In genomic region chr20:52972965-52973819, GRCh38 we compare ENCODE assay signal across 8 cellular contexts. TPM values are rescaled to one million over a fixed set of nuclear protein-coding genes. Genes with fewer than 3 reads are reported as not detected.
A peak's percentile ranks its signal among the peaks of the same experiment; 100 is the strongest.
DNase-seq lines count a peak whose midpoint lies in the region; ATAC-seq and TF ChIP-seq lines count a peak whose summit lies in the region.

No MANE protein-coding gene starts in this region.

- H3K4me1 ChIP-seq in uterus, result no peaks in the 10 kb centered on the region

- intact Hi-C loops in uterus (cut with DNase I; ENCODE audit: low total_unique reads), result no loop called here

- H3K27ac Mint-ChIP-seq in nephron progenitor cell, result peak overlapping the region; percentile 99

- peak overlapping the region; percentile 73 for H3K4me3 ChIP-seq in epithelial cell of esophagus (ENCODE audit: low read length)
- H3K4me3 ChIP-seq in uterus, result peak overlapping the region; percentile 48 to 64

- peaks cover 53% of the 10 kb centered on the region for H3K4me1 Mint-ChIP-seq in nephron progenitor cell

- H3K9me3 Mint-ChIP-seq in nephron progenitor cell, result peaks cover 13% of the 10 kb centered on the region

- H3K36me3 ChIP-seq in uterus, result no peaks in the 10 kb centered on the region

- no peak for TF ChIP-seq CTCF in epithelial cell of esophagus (IDR thresholded peaks at IDR 0.05; ENCODE audit: insufficient read depth, low read depth, low read length, missing control alignments)
- TF ChIP-seq CTCF in nephron progenitor cell (IDR thresholded peaks at IDR 0.05), result no peak
- TF ChIP-seq CTCF in uterus (IDR thresholded peaks at IDR 0.05), result no peak

- H3K27me3 ChIP-seq in uterus, result no peaks in the 10 kb centered on the region

- H3K9me3 ChIP-seq in uterus, result no peaks in the 10 kb centered on the region

- peaks cover 4% of the 10 kb centered on the region for H3K36me3 Mint-ChIP-seq in nephron progenitor cell (ENCODE audit: low read depth)

- no peak for TF ChIP-seq POLR2A in uterus (IDR thresholded peaks at IDR 0.05)

- in situ Hi-C loops in ACHN (cut with HindIII; ENCODE audit: low pct_ligation_motif_present, low pct_unique_long_range_greater_than_20kb, low sequenced_read_pairs), result no loop called here

- H3K27me3 Mint-ChIP-seq in nephron progenitor cell (ENCODE audit: low read depth, poor library complexity), result no peaks in the 10 kb centered on the region

- H3K4me3 Mint-ChIP-seq in nephron progenitor cell, result peak overlapping the region; percentile 97

- DNase-seq in HT-29 (ENCODE audit: low spot score) (peak; percentile 35), epithelial cell of esophagus (ENCODE audit: low read depth) (peak; percentile 35), nephron progenitor cell (peak; percentile 59), uterus (peak; percentile 36 to 38), glomerular visceral epithelial cell (ENCODE audit: extremely low spot score) (no peak), ACHN (no peak)
- peak; percentile 47 for DNase-seq in activated CD4-positive, alpha-beta T cell treated with anti-CD3 and anti-CD28 coated beads, Interleukin-2, amount 50 U/mL, for 1 hour

- no peak for ATAC-seq in HG03175 (IDR thresholded peaks at IDR 0.05; ENCODE audit: unreplicated experiment)

- H3K27ac ChIP-seq in uterus, result peak overlapping the region; percentile 77 to 82

RNA-seq across cellular contexts. Expression of gene TSHZ2, which starts 1.0 kb away (rescaled TPM):
- total RNA-seq in HT-29 (2014; rRNA removed; shearing (Covaris generic)), result 0.05 and 0.81 TPM in 2 replicates
- 10 to 100 TPM; 22.0 to 50.1 (median 33.1) TPM for total RNA-seq in uterus

Comparison
In these comparisons a context has a peak if more than half of its experiments do, and no peak if none do; other contexts are left out.
1. DNase-seq: peak in HT-29 (single experiment), activated CD4-positive, alpha-beta T cell treated with anti-CD3 and anti-CD28 coated beads, Interleukin-2, amount 50 U/mL, for 1 hour (single experiment), epithelial cell of esophagus (single experiment), nephron progenitor cell (single experiment) and uterus (2 of 2); none in glomerular visceral epithelial cell (single experiment) and ACHN (single experiment).
2. RNA of gene TSHZ2, which starts 1.0 kb away (total RNA-seq): 22.0 to 50.1 TPM in uterus; 0.05 to 0.81 TPM in HT-29; every median in the first group is over 10 times any median in the second.